In genomic region chr1:13297216-13297931, GRCh38 we compare ENCODE assay signal across 15 cellular contexts. TPM values are rescaled to one million over a fixed set of nuclear protein-coding genes. Genes with fewer than 3 reads are reported as not detected.
"Had no signal": no experiment of that assay in that cellular context is flagged by ENCODE, and none has a peak within 500 bp of the region (broad histone marks: within the 10 kb centered on the region; RNA-seq: fewer than 3 reads in every experiment).

No MANE protein-coding gene starts in this region.

RNA-seq across cellular contexts. Expression of gene PRAMEF33, which starts 6.0 kb away (rescaled TPM):
- total RNA-seq: activated B cell treated with CpG ODN at 0.5 μM for 24 hours; activated CD4-positive, alpha-beta memory T cell treated with anti-CD3 and anti-CD28 coated beads for 36 hours; activated CD4-positive, alpha-beta memory T cell treated with anti-CD3 and anti-CD28 coated beads, Interleukin-2, amount 10 ng/mL, durations not matched to agents 7 days and 5 days; activated CD4-positive, alpha-beta T cell treated with anti-CD3 and anti-CD28 coated beads for 36 hours; activated CD4-positive, alpha-beta T cell treated with anti-CD3 and anti-CD28 coated beads, Interleukin-2, amount 10 ng/mL, durations not matched to agents 24 days and 14 days; activated CD4-positive, alpha-beta T cell treated with anti-CD3 and anti-CD28 coated beads, Interleukin-2, amount 10 ng/mL, durations not matched to agents 7 days and 5 days; activated CD8-positive, alpha-beta memory T cell treated with anti-CD3 and anti-CD28 coated beads for 36 hours; activated CD8-positive, alpha-beta memory T cell treated with anti-CD3 and anti-CD28 coated beads, Interleukin-2, amount 10 ng/mL, durations not matched to agents 7 days and 5 days; activated CD8-positive, alpha-beta T cell treated with anti-CD3 and anti-CD28 coated beads for 36 hours; activated CD8-positive, alpha-beta T cell treated with anti-CD3 and anti-CD28 coated beads, Interleukin-2, amount 10 ng/mL, durations not matched to agents 7 days and 5 days; T-cell; T-helper 1 cell treated with Interleukin-12 subunit alpha and Interleukin-12 subunit beta and Interleukin-4 antibody, amounts not matched to agents 30 ng/mL and 1 ng/mL, for 36 hours; T-helper 17 cell; T-helper 2 cell treated with Interferon-gamma antibody and Interleukin-4, amounts not matched to agents 100 ng/mL and 5 ng/mL, for 36 hours; WTC11 had no signal

RNA-seq across cellular contexts. Expression of gene PRAMEF8, which starts 12.4 kb away (rescaled TPM):
- total RNA-seq: activated B cell treated with CpG ODN at 0.5 μM for 24 hours; activated CD4-positive, alpha-beta memory T cell treated with anti-CD3 and anti-CD28 coated beads for 36 hours; activated CD4-positive, alpha-beta memory T cell treated with anti-CD3 and anti-CD28 coated beads, Interleukin-2, amount 10 ng/mL, durations not matched to agents 7 days and 5 days; activated CD4-positive, alpha-beta T cell treated with anti-CD3 and anti-CD28 coated beads for 36 hours; activated CD4-positive, alpha-beta T cell treated with anti-CD3 and anti-CD28 coated beads, Interleukin-2, amount 10 ng/mL, durations not matched to agents 24 days and 14 days; activated CD4-positive, alpha-beta T cell treated with anti-CD3 and anti-CD28 coated beads, Interleukin-2, amount 10 ng/mL, durations not matched to agents 7 days and 5 days; activated CD8-positive, alpha-beta memory T cell treated with anti-CD3 and anti-CD28 coated beads for 36 hours; activated CD8-positive, alpha-beta memory T cell treated with anti-CD3 and anti-CD28 coated beads, Interleukin-2, amount 10 ng/mL, durations not matched to agents 7 days and 5 days; activated CD8-positive, alpha-beta T cell treated with anti-CD3 and anti-CD28 coated beads for 36 hours; activated CD8-positive, alpha-beta T cell treated with anti-CD3 and anti-CD28 coated beads, Interleukin-2, amount 10 ng/mL, durations not matched to agents 7 days and 5 days; T-cell; T-helper 1 cell treated with Interleukin-12 subunit alpha and Interleukin-12 subunit beta and Interleukin-4 antibody, amounts not matched to agents 30 ng/mL and 1 ng/mL, for 36 hours; T-helper 17 cell; T-helper 2 cell treated with Interferon-gamma antibody and Interleukin-4, amounts not matched to agents 100 ng/mL and 5 ng/mL, for 36 hours; WTC11 had no signal

RNA-seq across cellular contexts. Expression of gene PRAMEF15, which starts 18.0 kb away (rescaled TPM):
- total RNA-seq: activated B cell treated with CpG ODN at 0.5 μM for 24 hours; activated CD4-positive, alpha-beta memory T cell treated with anti-CD3 and anti-CD28 coated beads for 36 hours; activated CD4-positive, alpha-beta memory T cell treated with anti-CD3 and anti-CD28 coated beads, Interleukin-2, amount 10 ng/mL, durations not matched to agents 7 days and 5 days; activated CD4-positive, alpha-beta T cell treated with anti-CD3 and anti-CD28 coated beads for 36 hours; activated CD4-positive, alpha-beta T cell treated with anti-CD3 and anti-CD28 coated beads, Interleukin-2, amount 10 ng/mL, durations not matched to agents 24 days and 14 days; activated CD4-positive, alpha-beta T cell treated with anti-CD3 and anti-CD28 coated beads, Interleukin-2, amount 10 ng/mL, durations not matched to agents 7 days and 5 days; activated CD8-positive, alpha-beta memory T cell treated with anti-CD3 and anti-CD28 coated beads for 36 hours; activated CD8-positive, alpha-beta memory T cell treated with anti-CD3 and anti-CD28 coated beads, Interleukin-2, amount 10 ng/mL, durations not matched to agents 7 days and 5 days; activated CD8-positive, alpha-beta T cell treated with anti-CD3 and anti-CD28 coated beads for 36 hours; activated CD8-positive, alpha-beta T cell treated with anti-CD3 and anti-CD28 coated beads, Interleukin-2, amount 10 ng/mL, durations not matched to agents 7 days and 5 days; T-cell; T-helper 1 cell treated with Interleukin-12 subunit alpha and Interleukin-12 subunit beta and Interleukin-4 antibody, amounts not matched to agents 30 ng/mL and 1 ng/mL, for 36 hours; T-helper 17 cell; T-helper 2 cell treated with Interferon-gamma antibody and Interleukin-4, amounts not matched to agents 100 ng/mL and 5 ng/mL, for 36 hours; WTC11 had no signal

RNA-seq across cellular contexts. Expression of gene PRAMEF5, which starts 43.4 kb away (rescaled TPM):
- total RNA-seq: activated B cell treated with CpG ODN at 0.5 μM for 24 hours; activated CD4-positive, alpha-beta memory T cell treated with anti-CD3 and anti-CD28 coated beads for 36 hours; activated CD4-positive, alpha-beta memory T cell treated with anti-CD3 and anti-CD28 coated beads, Interleukin-2, amount 10 ng/mL, durations not matched to agents 7 days and 5 days; activated CD4-positive, alpha-beta T cell treated with anti-CD3 and anti-CD28 coated beads for 36 hours; activated CD4-positive, alpha-beta T cell treated with anti-CD3 and anti-CD28 coated beads, Interleukin-2, amount 10 ng/mL, durations not matched to agents 24 days and 14 days; activated CD4-positive, alpha-beta T cell treated with anti-CD3 and anti-CD28 coated beads, Interleukin-2, amount 10 ng/mL, durations not matched to agents 7 days and 5 days; activated CD8-positive, alpha-beta memory T cell treated with anti-CD3 and anti-CD28 coated beads for 36 hours; activated CD8-positive, alpha-beta memory T cell treated with anti-CD3 and anti-CD28 coated beads, Interleukin-2, amount 10 ng/mL, durations not matched to agents 7 days and 5 days; activated CD8-positive, alpha-beta T cell treated with anti-CD3 and anti-CD28 coated beads for 36 hours; activated CD8-positive, alpha-beta T cell treated with anti-CD3 and anti-CD28 coated beads, Interleukin-2, amount 10 ng/mL, durations not matched to agents 7 days and 5 days; T-cell; T-helper 1 cell treated with Interleukin-12 subunit alpha and Interleukin-12 subunit beta and Interleukin-4 antibody, amounts not matched to agents 30 ng/mL and 1 ng/mL, for 36 hours; T-helper 17 cell; T-helper 2 cell treated with Interferon-gamma antibody and Interleukin-4, amounts not matched to agents 100 ng/mL and 5 ng/mL, for 36 hours; WTC11 had no signal

RNA-seq across cellular contexts. Expression of gene PRAMEF14, which starts 49.6 kb away (rescaled TPM):
- total RNA-seq: activated B cell treated with CpG ODN at 0.5 μM for 24 hours; activated CD4-positive, alpha-beta memory T cell treated with anti-CD3 and anti-CD28 coated beads for 36 hours; activated CD4-positive, alpha-beta memory T cell treated with anti-CD3 and anti-CD28 coated beads, Interleukin-2, amount 10 ng/mL, durations not matched to agents 7 days and 5 days; activated CD4-positive, alpha-beta T cell treated with anti-CD3 and anti-CD28 coated beads for 36 hours; activated CD4-positive, alpha-beta T cell treated with anti-CD3 and anti-CD28 coated beads, Interleukin-2, amount 10 ng/mL, durations not matched to agents 24 days and 14 days; activated CD4-positive, alpha-beta T cell treated with anti-CD3 and anti-CD28 coated beads, Interleukin-2, amount 10 ng/mL, durations not matched to agents 7 days and 5 days; activated CD8-positive, alpha-beta memory T cell treated with anti-CD3 and anti-CD28 coated beads for 36 hours; activated CD8-positive, alpha-beta memory T cell treated with anti-CD3 and anti-CD28 coated beads, Interleukin-2, amount 10 ng/mL, durations not matched to agents 7 days and 5 days; activated CD8-positive, alpha-beta T cell treated with anti-CD3 and anti-CD28 coated beads for 36 hours; activated CD8-positive, alpha-beta T cell treated with anti-CD3 and anti-CD28 coated beads, Interleukin-2, amount 10 ng/mL, durations not matched to agents 7 days and 5 days; T-cell; T-helper 1 cell treated with Interleukin-12 subunit alpha and Interleukin-12 subunit beta and Interleukin-4 antibody, amounts not matched to agents 30 ng/mL and 1 ng/mL, for 36 hours; T-helper 17 cell; T-helper 2 cell treated with Interferon-gamma antibody and Interleukin-4, amounts not matched to agents 100 ng/mL and 5 ng/mL, for 36 hours; WTC11 had no signal
